Comparison of ENCODE assay signal across 2 cellular contexts in the genomic region with DNA sequence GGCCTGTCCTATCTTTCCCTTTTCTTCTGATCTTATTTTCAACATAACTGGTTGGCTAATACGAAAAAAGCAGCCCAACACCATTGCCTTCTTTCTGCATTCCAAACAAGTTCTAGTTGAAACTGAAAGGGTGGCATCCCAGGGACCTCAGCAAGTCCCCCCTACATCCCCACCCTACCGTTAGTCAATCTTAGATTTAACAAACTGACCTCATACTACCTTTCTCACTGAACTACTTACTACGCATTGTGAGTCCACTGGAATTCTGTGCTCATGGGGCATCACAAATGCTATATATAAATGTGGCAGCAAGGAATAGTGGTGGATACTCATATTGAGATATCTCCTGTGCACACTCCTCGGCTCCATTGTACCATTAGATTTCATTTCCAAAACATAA.
TF ChIP-seq lines count a peak whose summit lies in the region.

No MANE protein-coding gene starts in this region.

TF ChIP-seq in SK-N-SH, 30 proteins besides CTCF, POLR2A, EP300 and RAD21:
- TF ChIP-seq CHD2 (IDR thresholded peaks at IDR 0.05; ENCODE audit: low read length, partially characterized antibody) (no peak), NRF1 (IDR thresholded peaks at IDR 0.05; ENCODE audit: low read depth, low read length) (no peak), TAF1 (IDR thresholded peaks at IDR 0.05; ENCODE audit: borderline replicate concordance, low read depth, low read length) (no peak), POLR2AphosphoS5 (IDR thresholded peaks at IDR 0.05; ENCODE audit: low read depth, low read length) (no peak), YY1 (IDR thresholded peaks at IDR 0.05; ENCODE audit: low read depth) (no peak), RXRA (IDR thresholded peaks at IDR 0.05; ENCODE audit: borderline replicate concordance, low read depth) (no peak)
- TF ChIP-seq, protein P1, sequence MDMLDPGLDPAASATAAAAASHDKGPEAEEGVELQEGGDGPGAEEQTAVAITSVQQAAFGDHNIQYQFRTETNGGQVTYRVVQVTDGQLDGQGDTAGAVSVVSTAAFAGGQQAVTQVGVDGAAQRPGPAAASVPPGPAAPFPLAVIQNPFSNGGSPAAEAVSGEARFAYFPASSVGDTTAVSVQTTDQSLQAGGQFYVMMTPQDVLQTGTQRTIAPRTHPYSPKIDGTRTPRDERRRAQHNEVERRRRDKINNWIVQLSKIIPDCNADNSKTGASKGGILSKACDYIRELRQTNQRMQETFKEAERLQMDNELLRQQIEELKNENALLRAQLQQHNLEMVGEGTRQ (IDR thresholded peaks at IDR 0.05; ENCODE audit: borderline replicate concordance, low read depth, low read length): no peak
- TF ChIP-seq, protein P2, sequence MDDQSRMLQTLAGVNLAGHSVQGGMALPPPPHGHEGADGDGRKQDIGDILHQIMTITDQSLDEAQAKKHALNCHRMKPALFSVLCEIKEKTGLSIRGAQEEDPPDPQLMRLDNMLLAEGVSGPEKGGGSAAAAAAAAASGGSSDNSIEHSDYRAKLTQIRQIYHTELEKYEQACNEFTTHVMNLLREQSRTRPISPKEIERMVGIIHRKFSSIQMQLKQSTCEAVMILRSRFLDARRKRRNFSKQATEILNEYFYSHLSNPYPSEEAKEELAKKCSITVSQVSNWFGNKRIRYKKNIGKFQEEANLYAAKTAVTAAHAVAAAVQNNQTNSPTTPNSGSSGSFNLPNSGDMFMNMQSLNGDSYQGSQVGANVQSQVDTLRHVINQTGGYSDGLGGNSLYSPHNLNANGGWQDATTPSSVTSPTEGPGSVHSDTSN (IDR thresholded peaks at IDR 0.05): no peak
- TF ChIP-seq, protein P3, sequence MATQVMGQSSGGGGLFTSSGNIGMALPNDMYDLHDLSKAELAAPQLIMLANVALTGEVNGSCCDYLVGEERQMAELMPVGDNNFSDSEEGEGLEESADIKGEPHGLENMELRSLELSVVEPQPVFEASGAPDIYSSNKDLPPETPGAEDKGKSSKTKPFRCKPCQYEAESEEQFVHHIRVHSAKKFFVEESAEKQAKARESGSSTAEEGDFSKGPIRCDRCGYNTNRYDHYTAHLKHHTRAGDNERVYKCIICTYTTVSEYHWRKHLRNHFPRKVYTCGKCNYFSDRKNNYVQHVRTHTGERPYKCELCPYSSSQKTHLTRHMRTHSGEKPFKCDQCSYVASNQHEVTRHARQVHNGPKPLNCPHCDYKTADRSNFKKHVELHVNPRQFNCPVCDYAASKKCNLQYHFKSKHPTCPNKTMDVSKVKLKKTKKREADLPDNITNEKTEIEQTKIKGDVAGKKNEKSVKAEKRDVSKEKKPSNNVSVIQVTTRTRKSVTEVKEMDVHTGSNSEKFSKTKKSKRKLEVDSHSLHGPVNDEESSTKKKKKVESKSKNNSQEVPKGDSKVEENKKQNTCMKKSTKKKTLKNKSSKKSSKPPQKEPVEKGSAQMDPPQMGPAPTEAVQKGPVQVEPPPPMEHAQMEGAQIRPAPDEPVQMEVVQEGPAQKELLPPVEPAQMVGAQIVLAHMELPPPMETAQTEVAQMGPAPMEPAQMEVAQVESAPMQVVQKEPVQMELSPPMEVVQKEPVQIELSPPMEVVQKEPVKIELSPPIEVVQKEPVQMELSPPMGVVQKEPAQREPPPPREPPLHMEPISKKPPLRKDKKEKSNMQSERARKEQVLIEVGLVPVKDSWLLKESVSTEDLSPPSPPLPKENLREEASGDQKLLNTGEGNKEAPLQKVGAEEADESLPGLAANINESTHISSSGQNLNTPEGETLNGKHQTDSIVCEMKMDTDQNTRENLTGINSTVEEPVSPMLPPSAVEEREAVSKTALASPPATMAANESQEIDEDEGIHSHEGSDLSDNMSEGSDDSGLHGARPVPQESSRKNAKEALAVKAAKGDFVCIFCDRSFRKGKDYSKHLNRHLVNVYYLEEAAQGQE (IDR thresholded peaks at IDR 0.05; ENCODE audit: low read depth, low read length): no peak

TF ChIP-seq in SK-N-SH treated with all-trans-retinoic acid at 6 μM for 48 hours, 23 proteins besides CTCF, POLR2A, EP300 and RAD21:
- TF ChIP-seq ZFP3 (CRISPR knock-in tag; IDR thresholded peaks at IDR 0.05): no peak
- TF ChIP-seq ZNF70 (CRISPR knock-in tag; IDR thresholded peaks at IDR 0.05): no peak
- no peak for TF ChIP-seq ZC3H10 (CRISPR knock-in tag; IDR thresholded peaks at IDR 0.05)
- no peak for TF ChIP-seq TOX (CRISPR knock-in tag; IDR thresholded peaks at IDR 0.05; ENCODE audit: borderline replicate concordance)
- no peak for TF ChIP-seq PPARA (CRISPR knock-in tag; IDR thresholded peaks at IDR 0.05; ENCODE audit: borderline replicate concordance)
- no peak for TF ChIP-seq ISL1 (CRISPR knock-in tag; IDR thresholded peaks at IDR 0.05)
- TF ChIP-seq, protein P4, sequence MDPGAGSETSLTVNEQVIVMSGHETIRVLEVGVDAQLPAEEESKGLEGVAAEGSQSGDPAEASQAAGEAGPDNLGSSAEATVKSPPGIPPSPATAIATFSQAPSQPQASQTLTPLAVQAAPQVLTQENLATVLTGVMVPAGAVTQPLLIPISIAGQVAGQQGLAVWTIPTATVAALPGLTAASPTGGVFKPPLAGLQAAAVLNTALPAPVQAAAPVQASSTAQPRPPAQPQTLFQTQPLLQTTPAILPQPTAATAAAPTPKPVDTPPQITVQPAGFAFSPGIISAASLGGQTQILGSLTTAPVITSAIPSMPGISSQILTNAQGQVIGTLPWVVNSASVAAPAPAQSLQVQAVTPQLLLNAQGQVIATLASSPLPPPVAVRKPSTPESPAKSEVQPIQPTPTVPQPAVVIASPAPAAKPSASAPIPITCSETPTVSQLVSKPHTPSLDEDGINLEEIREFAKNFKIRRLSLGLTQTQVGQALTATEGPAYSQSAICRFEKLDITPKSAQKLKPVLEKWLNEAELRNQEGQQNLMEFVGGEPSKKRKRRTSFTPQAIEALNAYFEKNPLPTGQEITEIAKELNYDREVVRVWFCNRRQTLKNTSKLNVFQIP (CRISPR knock-in tag; IDR thresholded peaks at IDR 0.05; ENCODE audit: borderline replicate concordance, low read depth): no peak
- no peak for TF ChIP-seq ESRRG (CRISPR knock-in tag; IDR thresholded peaks at IDR 0.05)
- TF ChIP-seq, protein P5, sequence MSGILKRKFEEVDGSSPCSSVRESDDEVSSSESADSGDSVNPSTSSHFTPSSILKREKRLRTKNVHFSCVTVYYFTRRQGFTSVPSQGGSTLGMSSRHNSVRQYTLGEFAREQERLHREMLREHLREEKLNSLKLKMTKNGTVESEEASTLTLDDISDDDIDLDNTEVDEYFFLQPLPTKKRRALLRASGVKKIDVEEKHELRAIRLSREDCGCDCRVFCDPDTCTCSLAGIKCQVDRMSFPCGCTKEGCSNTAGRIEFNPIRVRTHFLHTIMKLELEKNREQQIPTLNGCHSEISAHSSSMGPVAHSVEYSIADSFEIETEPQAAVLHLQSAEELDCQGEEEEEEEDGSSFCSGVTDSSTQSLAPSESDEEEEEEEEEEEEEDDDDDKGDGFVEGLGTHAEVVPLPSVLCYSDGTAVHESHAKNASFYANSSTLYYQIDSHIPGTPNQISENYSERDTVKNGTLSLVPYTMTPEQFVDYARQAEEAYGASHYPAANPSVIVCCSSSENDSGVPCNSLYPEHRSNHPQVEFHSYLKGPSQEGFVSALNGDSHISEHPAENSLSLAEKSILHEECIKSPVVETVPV (CRISPR knock-in tag; IDR thresholded peaks at IDR 0.05): no peak
- TF ChIP-seq, protein P6, sequence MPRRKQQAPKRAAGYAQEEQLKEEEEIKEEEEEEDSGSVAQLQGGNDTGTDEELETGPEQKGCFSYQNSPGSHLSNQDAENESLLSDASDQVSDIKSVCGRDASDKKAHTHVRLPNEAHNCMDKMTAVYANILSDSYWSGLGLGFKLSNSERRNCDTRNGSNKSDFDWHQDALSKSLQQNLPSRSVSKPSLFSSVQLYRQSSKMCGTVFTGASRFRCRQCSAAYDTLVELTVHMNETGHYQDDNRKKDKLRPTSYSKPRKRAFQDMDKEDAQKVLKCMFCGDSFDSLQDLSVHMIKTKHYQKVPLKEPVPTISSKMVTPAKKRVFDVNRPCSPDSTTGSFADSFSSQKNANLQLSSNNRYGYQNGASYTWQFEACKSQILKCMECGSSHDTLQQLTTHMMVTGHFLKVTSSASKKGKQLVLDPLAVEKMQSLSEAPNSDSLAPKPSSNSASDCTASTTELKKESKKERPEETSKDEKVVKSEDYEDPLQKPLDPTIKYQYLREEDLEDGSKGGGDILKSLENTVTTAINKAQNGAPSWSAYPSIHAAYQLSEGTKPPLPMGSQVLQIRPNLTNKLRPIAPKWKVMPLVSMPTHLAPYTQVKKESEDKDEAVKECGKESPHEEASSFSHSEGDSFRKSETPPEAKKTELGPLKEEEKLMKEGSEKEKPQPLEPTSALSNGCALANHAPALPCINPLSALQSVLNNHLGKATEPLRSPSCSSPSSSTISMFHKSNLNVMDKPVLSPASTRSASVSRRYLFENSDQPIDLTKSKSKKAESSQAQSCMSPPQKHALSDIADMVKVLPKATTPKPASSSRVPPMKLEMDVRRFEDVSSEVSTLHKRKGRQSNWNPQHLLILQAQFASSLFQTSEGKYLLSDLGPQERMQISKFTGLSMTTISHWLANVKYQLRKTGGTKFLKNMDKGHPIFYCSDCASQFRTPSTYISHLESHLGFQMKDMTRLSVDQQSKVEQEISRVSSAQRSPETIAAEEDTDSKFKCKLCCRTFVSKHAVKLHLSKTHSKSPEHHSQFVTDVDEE (CRISPR knock-in tag; IDR thresholded peaks at IDR 0.05): no peak
- no peak for TF ChIP-seq ZNF8 (CRISPR knock-in tag; IDR thresholded peaks at IDR 0.05)
- TF ChIP-seq ZNF565 (CRISPR knock-in tag; conservative IDR thresholded peaks at IDR 0.05; ENCODE audit: low read depth): no peak
- TF ChIP-seq, protein P7, sequence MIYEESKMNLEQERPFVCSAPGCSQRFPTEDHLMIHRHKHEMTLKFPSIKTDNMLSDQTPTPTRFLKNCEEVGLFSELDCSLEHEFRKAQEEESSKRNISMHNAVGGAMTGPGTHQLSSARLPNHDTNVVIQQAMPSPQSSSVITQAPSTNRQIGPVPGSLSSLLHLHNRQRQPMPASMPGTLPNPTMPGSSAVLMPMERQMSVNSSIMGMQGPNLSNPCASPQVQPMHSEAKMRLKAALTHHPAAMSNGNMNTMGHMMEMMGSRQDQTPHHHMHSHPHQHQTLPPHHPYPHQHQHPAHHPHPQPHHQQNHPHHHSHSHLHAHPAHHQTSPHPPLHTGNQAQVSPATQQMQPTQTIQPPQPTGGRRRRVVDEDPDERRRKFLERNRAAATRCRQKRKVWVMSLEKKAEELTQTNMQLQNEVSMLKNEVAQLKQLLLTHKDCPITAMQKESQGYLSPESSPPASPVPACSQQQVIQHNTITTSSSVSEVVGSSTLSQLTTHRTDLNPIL (CRISPR knock-in tag; IDR thresholded peaks at IDR 0.05; ENCODE audit: low read depth): no peak
- no peak for TF ChIP-seq GLIS3 (CRISPR knock-in tag; IDR thresholded peaks at IDR 0.05)
- TF ChIP-seq ZFP30 (CRISPR knock-in tag; IDR thresholded peaks at IDR 0.05): no peak
- TF ChIP-seq, protein P8, sequence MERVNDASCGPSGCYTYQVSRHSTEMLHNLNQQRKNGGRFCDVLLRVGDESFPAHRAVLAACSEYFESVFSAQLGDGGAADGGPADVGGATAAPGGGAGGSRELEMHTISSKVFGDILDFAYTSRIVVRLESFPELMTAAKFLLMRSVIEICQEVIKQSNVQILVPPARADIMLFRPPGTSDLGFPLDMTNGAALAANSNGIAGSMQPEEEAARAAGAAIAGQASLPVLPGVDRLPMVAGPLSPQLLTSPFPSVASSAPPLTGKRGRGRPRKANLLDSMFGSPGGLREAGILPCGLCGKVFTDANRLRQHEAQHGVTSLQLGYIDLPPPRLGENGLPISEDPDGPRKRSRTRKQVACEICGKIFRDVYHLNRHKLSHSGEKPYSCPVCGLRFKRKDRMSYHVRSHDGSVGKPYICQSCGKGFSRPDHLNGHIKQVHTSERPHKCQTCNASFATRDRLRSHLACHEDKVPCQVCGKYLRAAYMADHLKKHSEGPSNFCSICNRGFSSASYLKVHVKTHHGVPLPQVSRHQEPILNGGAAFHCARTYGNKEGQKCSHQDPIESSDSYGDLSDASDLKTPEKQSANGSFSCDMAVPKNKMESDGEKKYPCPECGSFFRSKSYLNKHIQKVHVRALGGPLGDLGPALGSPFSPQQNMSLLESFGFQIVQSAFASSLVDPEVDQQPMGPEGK (CRISPR knock-in tag; IDR thresholded peaks at IDR 0.05; ENCODE audit: borderline replicate concordance): no peak
- TF ChIP-seq BACH2 (CRISPR knock-in tag; IDR thresholded peaks at IDR 0.05; ENCODE audit: borderline replicate concordance): no peak
- no peak for TF ChIP-seq RARB (CRISPR knock-in tag; IDR thresholded peaks at IDR 0.05)
